ENCODE assay signal across 1 cellular context in the genomic region with DNA sequence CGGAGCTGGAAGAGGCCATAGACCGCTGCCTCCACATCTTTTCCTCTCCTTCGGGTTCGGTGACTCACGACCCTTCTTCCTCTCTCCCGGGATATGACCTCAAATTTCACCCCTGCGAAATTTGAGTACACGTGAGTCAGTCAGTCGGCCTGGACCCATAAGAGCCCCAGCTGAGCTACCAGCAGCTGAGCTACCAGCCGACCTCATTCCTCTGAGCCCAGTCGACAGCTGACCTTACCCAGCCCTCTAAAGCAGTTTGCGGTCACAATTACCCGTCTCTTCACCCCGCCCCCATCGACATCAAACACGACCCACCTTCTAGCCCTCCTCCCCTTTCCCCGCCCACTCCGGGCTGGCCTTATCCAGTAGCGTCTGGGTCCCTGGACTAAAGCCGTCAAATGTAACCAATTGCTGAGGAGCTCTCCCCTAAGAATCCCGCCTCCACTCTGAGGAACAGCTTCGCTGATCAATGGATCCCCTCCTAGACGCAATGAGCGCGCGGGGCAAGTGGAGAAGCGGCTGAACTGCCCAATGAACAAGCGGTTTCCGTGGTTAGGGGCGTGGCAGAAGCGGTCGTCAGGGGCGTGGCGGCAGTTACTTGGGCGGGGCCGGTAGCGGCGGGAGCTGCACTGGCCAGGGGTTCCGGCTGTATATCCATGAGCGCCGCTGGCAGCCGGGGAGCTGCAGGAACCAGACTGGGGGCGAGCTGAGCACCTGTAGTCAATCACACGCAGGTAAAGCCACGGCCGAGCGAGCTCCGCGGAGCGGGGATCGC.
TF ChIP-seq lines count a peak whose summit lies in the region.

A gene with protein sequence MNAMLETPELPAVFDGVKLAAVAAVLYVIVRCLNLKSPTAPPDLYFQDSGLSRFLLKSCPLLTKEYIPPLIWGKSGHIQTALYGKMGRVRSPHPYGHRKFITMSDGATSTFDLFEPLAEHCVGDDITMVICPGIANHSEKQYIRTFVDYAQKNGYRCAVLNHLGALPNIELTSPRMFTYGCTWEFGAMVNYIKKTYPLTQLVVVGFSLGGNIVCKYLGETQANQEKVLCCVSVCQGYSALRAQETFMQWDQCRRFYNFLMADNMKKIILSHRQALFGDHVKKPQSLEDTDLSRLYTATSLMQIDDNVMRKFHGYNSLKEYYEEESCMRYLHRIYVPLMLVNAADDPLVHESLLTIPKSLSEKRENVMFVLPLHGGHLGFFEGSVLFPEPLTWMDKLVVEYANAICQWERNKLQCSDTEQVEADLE (plus strand): TSS at position 627 of the 775 bp plus-strand sequence. CDS start 27,872 bp downstream, outside the sequence.

TF ChIP-seq in HEK293, 187 proteins besides CTCF, POLR2A, EP300 and RAD21 (continued from another document):
- TF ChIP-seq ZNF138 (tag by site-specific recombination; IDR thresholded peaks at IDR 0.05; ENCODE audit: borderline replicate concordance) = no peak
- no peak for TF ChIP-seq ZNF169 (tag by site-specific recombination; IDR thresholded peaks at IDR 0.05)
- TF ChIP-seq, protein P1, sequence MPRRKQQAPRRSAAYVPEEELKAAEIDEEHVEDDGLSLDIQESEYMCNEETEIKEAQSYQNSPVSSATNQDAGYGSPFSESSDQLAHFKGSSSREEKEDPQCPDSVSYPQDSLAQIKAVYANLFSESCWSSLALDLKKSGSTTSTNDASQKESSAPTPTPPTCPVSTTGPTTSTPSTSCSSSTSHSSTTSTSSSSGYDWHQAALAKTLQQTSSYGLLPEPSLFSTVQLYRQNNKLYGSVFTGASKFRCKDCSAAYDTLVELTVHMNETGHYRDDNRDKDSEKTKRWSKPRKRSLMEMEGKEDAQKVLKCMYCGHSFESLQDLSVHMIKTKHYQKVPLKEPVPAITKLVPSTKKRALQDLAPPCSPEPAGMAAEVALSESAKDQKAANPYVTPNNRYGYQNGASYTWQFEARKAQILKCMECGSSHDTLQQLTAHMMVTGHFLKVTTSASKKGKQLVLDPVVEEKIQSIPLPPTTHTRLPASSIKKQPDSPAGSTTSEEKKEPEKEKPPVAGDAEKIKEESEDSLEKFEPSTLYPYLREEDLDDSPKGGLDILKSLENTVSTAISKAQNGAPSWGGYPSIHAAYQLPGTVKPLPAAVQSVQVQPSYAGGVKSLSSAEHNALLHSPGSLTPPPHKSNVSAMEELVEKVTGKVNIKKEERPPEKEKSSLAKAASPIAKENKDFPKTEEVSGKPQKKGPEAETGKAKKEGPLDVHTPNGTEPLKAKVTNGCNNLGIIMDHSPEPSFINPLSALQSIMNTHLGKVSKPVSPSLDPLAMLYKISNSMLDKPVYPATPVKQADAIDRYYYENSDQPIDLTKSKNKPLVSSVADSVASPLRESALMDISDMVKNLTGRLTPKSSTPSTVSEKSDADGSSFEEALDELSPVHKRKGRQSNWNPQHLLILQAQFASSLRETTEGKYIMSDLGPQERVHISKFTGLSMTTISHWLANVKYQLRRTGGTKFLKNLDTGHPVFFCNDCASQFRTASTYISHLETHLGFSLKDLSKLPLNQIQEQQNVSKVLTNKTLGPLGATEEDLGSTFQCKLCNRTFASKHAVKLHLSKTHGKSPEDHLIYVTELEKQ (tag by site-specific recombination; IDR thresholded peaks at IDR 0.05; ENCODE audit: borderline replicate concordance) = peak; percentile 41; the same call in 1 of the 2 replicates
- no peak for TF ChIP-seq ZNF514 (tag by site-specific recombination; IDR thresholded peaks at IDR 0.05)
- TF ChIP-seq ZNF121 (tag by site-specific recombination; IDR thresholded peaks at IDR 0.05) = no peak
- TF ChIP-seq, protein P2, sequence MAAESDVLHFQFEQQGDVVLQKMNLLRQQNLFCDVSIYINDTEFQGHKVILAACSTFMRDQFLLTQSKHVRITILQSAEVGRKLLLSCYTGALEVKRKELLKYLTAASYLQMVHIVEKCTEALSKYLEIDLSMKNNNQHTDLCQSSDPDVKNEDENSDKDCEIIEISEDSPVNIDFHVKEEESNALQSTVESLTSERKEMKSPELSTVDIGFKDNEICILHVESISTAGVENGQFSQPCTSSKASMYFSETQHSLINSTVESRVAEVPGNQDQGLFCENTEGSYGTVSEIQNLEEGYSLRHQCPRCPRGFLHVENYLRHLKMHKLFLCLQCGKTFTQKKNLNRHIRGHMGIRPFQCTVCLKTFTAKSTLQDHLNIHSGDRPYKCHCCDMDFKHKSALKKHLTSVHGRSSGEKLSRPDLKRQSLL (tag by site-specific recombination; IDR thresholded peaks at IDR 0.05) = no peak
- TF ChIP-seq ZNF660 (tag by site-specific recombination; IDR thresholded peaks at IDR 0.05) = peak; percentile 65
- TF ChIP-seq KLF9 (tag by site-specific recombination; IDR thresholded peaks at IDR 0.05; ENCODE audit: low read depth) = peak; percentile 92
- TF ChIP-seq, protein P3, sequence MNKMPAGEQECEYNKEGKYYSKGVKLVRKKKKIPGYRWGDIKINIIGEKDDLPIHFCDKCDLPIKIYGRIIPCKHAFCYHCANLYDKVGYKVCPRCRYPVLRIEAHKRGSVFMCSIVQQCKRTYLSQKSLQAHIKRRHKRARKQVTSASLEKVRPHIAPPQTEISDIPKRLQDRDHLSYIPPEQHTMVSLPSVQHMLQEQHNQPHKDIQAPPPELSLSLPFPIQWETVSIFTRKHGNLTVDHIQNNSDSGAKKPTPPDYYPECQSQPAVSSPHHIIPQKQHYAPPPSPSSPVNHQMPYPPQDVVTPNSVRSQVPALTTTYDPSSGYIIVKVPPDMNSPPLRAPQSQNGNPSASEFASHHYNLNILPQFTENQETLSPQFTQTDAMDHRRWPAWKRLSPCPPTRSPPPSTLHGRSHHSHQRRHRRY (tag by site-specific recombination; IDR thresholded peaks at IDR 0.05) = no peak
- TF ChIP-seq ZNF2 (tag by site-specific recombination; IDR thresholded peaks at IDR 0.05) = 0 out of 2 replicates have a peak, but pooled peaks have one; percentile 59
- peak; percentile 93 for TF ChIP-seq ZEB2 (tag by site-specific recombination; IDR thresholded peaks at IDR 0.05)
- TF ChIP-seq, protein P4, sequence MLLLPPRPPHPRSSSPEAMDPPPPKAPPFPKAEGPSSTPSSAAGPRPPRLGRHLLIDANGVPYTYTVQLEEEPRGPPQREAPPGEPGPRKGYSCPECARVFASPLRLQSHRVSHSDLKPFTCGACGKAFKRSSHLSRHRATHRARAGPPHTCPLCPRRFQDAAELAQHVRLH (tag by site-specific recombination; IDR thresholded peaks at IDR 0.05) = peak; percentile 74; the same call in 1 of the 2 replicates
- TF ChIP-seq, protein P5, sequence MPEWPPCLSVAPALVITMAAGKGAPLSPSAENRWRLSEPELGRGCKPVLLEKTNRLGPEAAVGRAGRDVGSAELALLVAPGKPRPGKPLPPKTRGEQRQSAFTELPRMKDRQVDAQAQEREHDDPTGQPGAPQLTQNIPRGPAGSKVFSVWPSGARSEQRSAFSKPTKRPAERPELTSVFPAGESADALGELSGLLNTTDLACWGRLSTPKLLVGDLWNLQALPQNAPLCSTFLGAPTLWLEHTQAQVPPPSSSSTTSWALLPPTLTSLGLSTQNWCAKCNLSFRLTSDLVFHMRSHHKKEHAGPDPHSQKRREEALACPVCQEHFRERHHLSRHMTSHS (tag by site-specific recombination; IDR thresholded peaks at IDR 0.05) = no peak
- TF ChIP-seq ZNF423 (tag by site-specific recombination; IDR thresholded peaks at IDR 0.05) = no peak
- peak; percentile 84; the same call in 1 of the 2 replicates for TF ChIP-seq KLF16 (tag by site-specific recombination; IDR thresholded peaks at IDR 0.05)
- peak; percentile 40; the same call in 1 of the 2 replicates for TF ChIP-seq TRIM28 (IDR thresholded peaks at IDR 0.05; ENCODE audit: borderline replicate concordance, low read length)
- TF ChIP-seq, protein P6, sequence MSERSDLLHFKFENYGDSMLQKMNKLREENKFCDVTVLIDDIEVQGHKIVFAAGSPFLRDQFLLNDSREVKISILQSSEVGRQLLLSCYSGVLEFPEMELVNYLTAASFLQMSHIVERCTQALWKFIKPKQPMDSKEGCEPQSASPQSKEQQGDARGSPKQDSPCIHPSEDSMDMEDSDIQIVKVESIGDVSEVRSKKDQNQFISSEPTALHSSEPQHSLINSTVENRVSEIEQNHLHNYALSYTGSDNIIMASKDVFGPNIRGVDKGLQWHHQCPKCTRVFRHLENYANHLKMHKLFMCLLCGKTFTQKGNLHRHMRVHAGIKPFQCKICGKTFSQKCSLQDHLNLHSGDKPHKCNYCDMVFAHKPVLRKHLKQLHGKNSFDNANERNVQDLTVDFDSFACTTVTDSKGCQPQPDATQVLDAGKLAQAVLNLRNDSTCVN (tag by site-specific recombination; optimal IDR thresholded peaks at IDR 0.05) = peak; percentile 27
- no peak for TF ChIP-seq ZBTB1 (tag by site-specific recombination; IDR thresholded peaks at IDR 0.05)
- peak; percentile 80 for TF ChIP-seq BCL11B (tag by site-specific recombination; IDR thresholded peaks at IDR 0.05; ENCODE audit: low read depth)
- no peak for TF ChIP-seq ZNF654 (tag by site-specific recombination; IDR thresholded peaks at IDR 0.05; ENCODE audit: low read depth)
- TF ChIP-seq, protein P7, sequence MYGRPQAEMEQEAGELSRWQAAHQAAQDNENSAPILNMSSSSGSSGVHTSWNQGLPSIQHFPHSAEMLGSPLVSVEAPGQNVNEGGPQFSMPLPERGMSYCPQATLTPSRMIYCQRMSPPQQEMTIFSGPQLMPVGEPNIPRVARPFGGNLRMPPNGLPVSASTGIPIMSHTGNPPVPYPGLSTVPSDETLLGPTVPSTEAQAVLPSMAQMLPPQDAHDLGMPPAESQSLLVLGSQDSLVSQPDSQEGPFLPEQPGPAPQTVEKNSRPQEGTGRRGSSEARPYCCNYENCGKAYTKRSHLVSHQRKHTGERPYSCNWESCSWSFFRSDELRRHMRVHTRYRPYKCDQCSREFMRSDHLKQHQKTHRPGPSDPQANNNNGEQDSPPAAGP (tag by site-specific recombination; IDR thresholded peaks at IDR 0.05) = peak; percentile 92
- peak; percentile 92 for TF ChIP-seq BCL11A (tag by site-specific recombination; IDR thresholded peaks at IDR 0.05; ENCODE audit: low read depth)
- TF ChIP-seq PRDM1 (tag by site-specific recombination; IDR thresholded peaks at IDR 0.05) = no peak
- TF ChIP-seq, protein P8, sequence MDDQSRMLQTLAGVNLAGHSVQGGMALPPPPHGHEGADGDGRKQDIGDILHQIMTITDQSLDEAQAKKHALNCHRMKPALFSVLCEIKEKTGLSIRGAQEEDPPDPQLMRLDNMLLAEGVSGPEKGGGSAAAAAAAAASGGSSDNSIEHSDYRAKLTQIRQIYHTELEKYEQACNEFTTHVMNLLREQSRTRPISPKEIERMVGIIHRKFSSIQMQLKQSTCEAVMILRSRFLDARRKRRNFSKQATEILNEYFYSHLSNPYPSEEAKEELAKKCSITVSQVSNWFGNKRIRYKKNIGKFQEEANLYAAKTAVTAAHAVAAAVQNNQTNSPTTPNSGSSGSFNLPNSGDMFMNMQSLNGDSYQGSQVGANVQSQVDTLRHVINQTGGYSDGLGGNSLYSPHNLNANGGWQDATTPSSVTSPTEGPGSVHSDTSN (CRISPR knock-in tag; IDR thresholded peaks at IDR 0.05) = peak; percentile 99
- TF ChIP-seq ZNF133 (tag by site-specific recombination; IDR thresholded peaks at IDR 0.05) = no peak
- TF ChIP-seq, protein P9, sequence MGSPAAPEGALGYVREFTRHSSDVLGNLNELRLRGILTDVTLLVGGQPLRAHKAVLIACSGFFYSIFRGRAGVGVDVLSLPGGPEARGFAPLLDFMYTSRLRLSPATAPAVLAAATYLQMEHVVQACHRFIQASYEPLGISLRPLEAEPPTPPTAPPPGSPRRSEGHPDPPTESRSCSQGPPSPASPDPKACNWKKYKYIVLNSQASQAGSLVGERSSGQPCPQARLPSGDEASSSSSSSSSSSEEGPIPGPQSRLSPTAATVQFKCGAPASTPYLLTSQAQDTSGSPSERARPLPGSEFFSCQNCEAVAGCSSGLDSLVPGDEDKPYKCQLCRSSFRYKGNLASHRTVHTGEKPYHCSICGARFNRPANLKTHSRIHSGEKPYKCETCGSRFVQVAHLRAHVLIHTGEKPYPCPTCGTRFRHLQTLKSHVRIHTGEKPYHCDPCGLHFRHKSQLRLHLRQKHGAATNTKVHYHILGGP (tag by site-specific recombination; IDR thresholded peaks at IDR 0.05) = no peak
- TF ChIP-seq WT1 (tag by site-specific recombination; IDR thresholded peaks at IDR 0.05) = peak; percentile 75
- TF ChIP-seq ZNF37A (tag by site-specific recombination; IDR thresholded peaks at IDR 0.05) = no peak
- no peak for TF ChIP-seq KLF7 (tag by site-specific recombination; IDR thresholded peaks at IDR 0.05; ENCODE audit: borderline replicate concordance)
- TF ChIP-seq ZBTB20 (tag by site-specific recombination; IDR thresholded peaks at IDR 0.05) = no peak
- TF ChIP-seq ZNF132 (tag by site-specific recombination; IDR thresholded peaks at IDR 0.05; ENCODE audit: borderline replicate concordance) = no peak
- TF ChIP-seq ZNF155 (tag by site-specific recombination; IDR thresholded peaks at IDR 0.05) = no peak
- TF ChIP-seq ZNF707 (tag by site-specific recombination; IDR thresholded peaks at IDR 0.05) = no peak
- TF ChIP-seq, protein P10, sequence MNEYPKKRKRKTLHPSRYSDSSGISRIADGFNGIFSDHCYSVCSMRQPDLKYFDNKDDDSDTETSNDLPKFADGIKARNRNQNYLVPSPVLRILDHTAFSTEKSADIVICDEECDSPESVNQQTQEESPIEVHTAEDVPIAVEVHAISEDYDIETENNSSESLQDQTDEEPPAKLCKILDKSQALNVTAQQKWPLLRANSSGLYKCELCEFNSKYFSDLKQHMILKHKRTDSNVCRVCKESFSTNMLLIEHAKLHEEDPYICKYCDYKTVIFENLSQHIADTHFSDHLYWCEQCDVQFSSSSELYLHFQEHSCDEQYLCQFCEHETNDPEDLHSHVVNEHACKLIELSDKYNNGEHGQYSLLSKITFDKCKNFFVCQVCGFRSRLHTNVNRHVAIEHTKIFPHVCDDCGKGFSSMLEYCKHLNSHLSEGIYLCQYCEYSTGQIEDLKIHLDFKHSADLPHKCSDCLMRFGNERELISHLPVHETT (tag by site-specific recombination; IDR thresholded peaks at IDR 0.05) = peak; percentile 89; the same call in 1 of the 2 replicates
- no peak for TF ChIP-seq ZNF114 (tag by site-specific recombination; IDR thresholded peaks at IDR 0.05)
- no peak for TF ChIP-seq ZNF624 (tag by site-specific recombination; IDR thresholded peaks at IDR 0.05)
- TF ChIP-seq ZNF610 (tag by site-specific recombination; IDR thresholded peaks at IDR 0.05; ENCODE audit: borderline replicate concordance) = no peak
- TF ChIP-seq ZFP69B (tag by site-specific recombination; IDR thresholded peaks at IDR 0.05) = peak; percentile 89
- no peak for TF ChIP-seq ZNF677 (tag by site-specific recombination; IDR thresholded peaks at IDR 0.05)
- TF ChIP-seq, protein P11, sequence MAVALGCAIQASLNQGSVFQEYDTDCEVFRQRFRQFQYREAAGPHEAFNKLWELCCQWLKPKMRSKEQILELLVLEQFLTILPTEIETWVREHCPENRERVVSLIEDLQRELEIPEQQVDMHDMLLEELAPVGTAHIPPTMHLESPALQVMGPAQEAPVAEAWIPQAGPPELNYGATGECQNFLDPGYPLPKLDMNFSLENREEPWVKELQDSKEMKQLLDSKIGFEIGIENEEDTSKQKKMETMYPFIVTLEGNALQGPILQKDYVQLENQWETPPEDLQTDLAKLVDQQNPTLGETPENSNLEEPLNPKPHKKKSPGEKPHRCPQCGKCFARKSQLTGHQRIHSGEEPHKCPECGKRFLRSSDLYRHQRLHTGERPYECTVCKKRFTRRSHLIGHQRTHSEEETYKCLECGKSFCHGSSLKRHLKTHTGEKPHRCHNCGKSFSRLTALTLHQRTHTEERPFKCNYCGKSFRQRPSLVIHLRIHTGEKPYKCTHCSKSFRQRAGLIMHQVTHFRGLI (tag by site-specific recombination; IDR thresholded peaks at IDR 0.05) = peak; percentile 66
